In genomic region chr12:107634530-107634929, GRCh38 we compare ENCODE assay signal across 28 cellular contexts. TPM values are rescaled to one million over a fixed set of nuclear protein-coding genes. Genes with fewer than 3 reads are reported as not detected.
DNase-seq lines count a peak whose midpoint lies in the region; TF ChIP-seq lines count a peak whose summit lies in the region.
"Had no signal": no experiment of that assay in that cellular context is flagged by ENCODE, and none has a peak within 500 bp of the region (broad histone marks: within the 10 kb centered on the region; RNA-seq: fewer than 3 reads in every experiment).

No MANE protein-coding gene starts in this region.

- H3K9me3 ChIP-seq in mesenchymal stem cell (ENCODE audit: control insufficient read depth, low read length), result no peaks in the 10 kb centered on the region
- H3K9me3 ChIP-seq: testis, uterus had no signal

- H3K23ac ChIP-seq in mesenchymal stem cell (ENCODE audit: low read length in 2 of 2), result no peak overlapping the region

- no peak overlapping the region for H3K4me2 ChIP-seq in mesenchymal stem cell (ENCODE audit: low read length, poor library complexity, severe bottlenecking)

- no peak overlapping the region for H3K14ac ChIP-seq in mesenchymal stem cell (ENCODE audit: low read length in 2 of 2)

- H3K4ac ChIP-seq in mesenchymal stem cell (ENCODE audit: low read depth in 1 of 2, low read length in 2 of 2), result no peak overlapping the region

- intact Hi-C loops in activated T-helper 2 cell treated with anti-CD3 and anti-CD28 coated beads, Interferon-gamma antibody, Interleukin-2, Interleukin-4, amounts not matched to agents 10 μg/mL and 5 μg/mL and 100 μg/mL, durations not matched to agents 14 hours and 24 hours and 36 hours (cut with micrococcal nuclease), result no loop called here

- H4K91ac ChIP-seq in mesenchymal stem cell (ENCODE audit: low read length), result no peak overlapping the region

- no peak overlapping the region for H2BK15ac ChIP-seq in mesenchymal stem cell (ENCODE audit: low read depth, poor library complexity, severe bottlenecking)

- WGBS in mesenchymal stem cell, result 46% methylated on average over 10 of the region's 10 CpGs

- no peaks in the 10 kb centered on the region for H3K27me3 Mint-ChIP-seq in activated T-helper 2 cell treated with anti-CD3 and anti-CD28 coated beads, Interferon-gamma antibody, Interleukin-2, Interleukin-4, amounts not matched to agents 10 μg/mL and 5 μg/mL and 100 μg/mL, durations not matched to agents 14 hours and 24 hours and 36 hours (ENCODE audit: low read depth)
- H3K27me3 Mint-ChIP-seq: activated naive CD8-positive, alpha-beta T cell treated with anti-CD3 and anti-CD28 coated beads for 36 hours; activated T-helper 17 cell treated with anti-CD3 and anti-CD28 coated beads, Interleukin-2, amount 50 U/mL, for 72 hours; natural killer cell treated with Interleukin-12 subunit alpha and Interleukin-12 subunit beta and Interleukin-15 and Interleukin-18, amount 100 ng/mL, for 72 hours had no signal

- peak overlapping the region; percentile 40 for H3K9ac ChIP-seq in mesenchymal stem cell (ENCODE audit: low read length)

- H2BK120ac ChIP-seq in mesenchymal stem cell (ENCODE audit: low read depth, low read length), result no peak overlapping the region

- DNase-seq in ELR (ENCODE audit: low read depth), result peak; percentile 40
- peak; percentile 21 for DNase-seq in M059J (ENCODE audit: low read depth)
- DNase-seq in epithelial cell of esophagus (ENCODE audit: low read depth), result peak; percentile 77
- no peak for DNase-seq in mesenchymal stem cell
- no peak for DNase-seq in NK-92 (lab: John Stamatoyannopoulos, UW; ENCODE audit: unreplicated experiment)
- DNase-seq in DMS 273 (lab: John Stamatoyannopoulos, UW; ENCODE audit: unreplicated experiment), result no peak
- DNase-seq in activated CD4-positive, alpha-beta T cell treated with anti-CD3 and anti-CD28 coated beads for 4 hours, result no peak
- DNase-seq in activated T-helper 2 cell treated with anti-CD3 and anti-CD28 coated beads, Interferon-gamma antibody, Interleukin-2, Interleukin-4, amounts not matched to agents 10 μg/mL and 5 μg/mL and 100 μg/mL, durations not matched to agents 14 hours and 24 hours and 36 hours (ENCODE audit: low spot score), result no peak
- DNase-seq: activated CD4-positive, alpha-beta T cell treated with anti-CD3 and anti-CD28 coated beads for 48 hours; activated naive CD8-positive, alpha-beta T cell treated with anti-CD3 and anti-CD28 coated beads for 36 hours; anterior cingulate cortex; Caco-2; DMS79 treated with DMSO at 0.1 percent for 48 hours; effector CD4-positive, alpha-beta T cell; hypothalamus; kidney glomerular epithelial cell; NCI-H2029; NCI-H226; NCI-H748 treated with DMSO at 0.1 percent for 48 hours; retina; stimulated activated naive CD8-positive, alpha-beta T cell treated with anti-CD3 and anti-CD28 coated beads, Interleukin-15, Interleukin-2, amounts not matched to agents 100 U/mL and 50 U/mL, for 24 hours; SW 1271; testis; uterus had no signal

- no peak overlapping the region for H4K8ac ChIP-seq in mesenchymal stem cell (ENCODE audit: low read length)

- H3K27ac Mint-ChIP-seq in activated T-helper 2 cell treated with anti-CD3 and anti-CD28 coated beads, Interferon-gamma antibody, Interleukin-2, Interleukin-4, amounts not matched to agents 10 μg/mL and 5 μg/mL and 100 μg/mL, durations not matched to agents 14 hours and 24 hours and 36 hours, result no peak overlapping the region
- H3K27ac Mint-ChIP-seq: activated naive CD8-positive, alpha-beta T cell treated with anti-CD3 and anti-CD28 coated beads for 36 hours; activated T-helper 17 cell treated with anti-CD3 and anti-CD28 coated beads, Interleukin-2, amount 50 U/mL, for 72 hours; CD14-positive monocyte; natural killer cell treated with Interleukin-12 subunit alpha and Interleukin-12 subunit beta and Interleukin-15 and Interleukin-18, amount 100 ng/mL, for 72 hours had no signal

- no peaks in the 10 kb centered on the region for H3K9me3 Mint-ChIP-seq in activated T-helper 2 cell treated with anti-CD3 and anti-CD28 coated beads, Interferon-gamma antibody, Interleukin-2, Interleukin-4, amounts not matched to agents 10 μg/mL and 5 μg/mL and 100 μg/mL, durations not matched to agents 14 hours and 24 hours and 36 hours
- H3K9me3 Mint-ChIP-seq: activated naive CD8-positive, alpha-beta T cell treated with anti-CD3 and anti-CD28 coated beads for 36 hours; activated T-helper 17 cell treated with anti-CD3 and anti-CD28 coated beads, Interleukin-2, amount 50 U/mL, for 72 hours; natural killer cell treated with Interleukin-12 subunit alpha and Interleukin-12 subunit beta and Interleukin-15 and Interleukin-18, amount 100 ng/mL, for 72 hours had no signal

- no peak overlapping the region for H3K18ac ChIP-seq in mesenchymal stem cell (ENCODE audit: low read depth in 1 of 2, low read length in 2 of 2)

- H2BK5ac ChIP-seq in mesenchymal stem cell (ENCODE audit: low read depth, low read length, poor library complexity, severe bottlenecking), result no peak overlapping the region

- no peaks in the 10 kb centered on the region for H3K4me1 ChIP-seq in mesenchymal stem cell (ENCODE audit: control insufficient read depth, insufficient read depth, low read depth, low read length)
- H3K4me1 ChIP-seq: testis, uterus had no signal

- H3K4me3 ChIP-seq in epithelial cell of esophagus (ENCODE audit: low read length) (no peak overlapping the region), mesenchymal stem cell (ENCODE audit: insufficient read depth in 1 of 2, low read depth in 1 of 2, low read length in 2 of 2) (no peak overlapping the region)
- H3K4me3 ChIP-seq: skin epidermis, testis, uterus had no signal

- H3K36me3 Mint-ChIP-seq in activated T-helper 2 cell treated with anti-CD3 and anti-CD28 coated beads, Interferon-gamma antibody, Interleukin-2, Interleukin-4, amounts not matched to agents 10 μg/mL and 5 μg/mL and 100 μg/mL, durations not matched to agents 14 hours and 24 hours and 36 hours (ENCODE audit: low read depth), result no peaks in the 10 kb centered on the region
- H3K36me3 Mint-ChIP-seq: natural killer cell treated with Interleukin-12 subunit alpha and Interleukin-12 subunit beta and Interleukin-15 and Interleukin-18, amount 100 ng/mL, for 72 hours had no signal

- no peak for TF ChIP-seq CTCF in epithelial cell of esophagus (IDR thresholded peaks at IDR 0.05; ENCODE audit: insufficient read depth, low read depth, low read length, missing control alignments)

- no peaks in the 10 kb centered on the region for H3K79me1 ChIP-seq in mesenchymal stem cell (replicated peaks; ENCODE audit: low read length, poor library complexity, severe bottlenecking)

- H2AFZ ChIP-seq in mesenchymal stem cell (ENCODE audit: low read depth, low read length), result no peak overlapping the region

- H3K4me3 Mint-ChIP-seq in activated T-helper 2 cell treated with anti-CD3 and anti-CD28 coated beads, Interferon-gamma antibody, Interleukin-2, Interleukin-4, amounts not matched to agents 10 μg/mL and 5 μg/mL and 100 μg/mL, durations not matched to agents 14 hours and 24 hours and 36 hours (ENCODE audit: low read depth), result no peak overlapping the region
- H3K4me3 Mint-ChIP-seq: activated naive CD8-positive, alpha-beta T cell treated with anti-CD3 and anti-CD28 coated beads for 36 hours; activated T-helper 17 cell treated with anti-CD3 and anti-CD28 coated beads, Interleukin-2, amount 50 U/mL, for 72 hours; CD14-positive monocyte; natural killer cell treated with Interleukin-12 subunit alpha and Interleukin-12 subunit beta and Interleukin-15 and Interleukin-18, amount 100 ng/mL, for 72 hours had no signal

- H3K4me1 Mint-ChIP-seq in activated T-helper 2 cell treated with anti-CD3 and anti-CD28 coated beads, Interferon-gamma antibody, Interleukin-2, Interleukin-4, amounts not matched to agents 10 μg/mL and 5 μg/mL and 100 μg/mL, durations not matched to agents 14 hours and 24 hours and 36 hours (ENCODE audit: low read depth), result no peaks in the 10 kb centered on the region
- H3K4me1 Mint-ChIP-seq: activated naive CD8-positive, alpha-beta T cell treated with anti-CD3 and anti-CD28 coated beads for 36 hours; activated T-helper 17 cell treated with anti-CD3 and anti-CD28 coated beads, Interleukin-2, amount 50 U/mL, for 72 hours had no signal

- H3K36me3 ChIP-seq in mesenchymal stem cell (ENCODE audit: control insufficient read depth in 1 of 2, insufficient read depth in 2 of 2, low read depth in 1 of 2, low read length in 2 of 2), result no peaks in the 10 kb centered on the region
- H3K36me3 ChIP-seq: uterus had no signal

- peaks cover 0 to 6% of the 10 kb centered on the region in 2 experiments for H3K27me3 ChIP-seq in mesenchymal stem cell (ENCODE audit: control insufficient read depth in 1 of 2, insufficient read depth in 1 of 2, low read length in 2 of 2)
- H3K27me3 ChIP-seq: testis, uterus had no signal

- H2BK12ac ChIP-seq in mesenchymal stem cell (ENCODE audit: low read length in 2 of 2), result no peak overlapping the region

- no peak overlapping the region for H3K27ac ChIP-seq in mesenchymal stem cell (ENCODE audit: low read length, poor library complexity, severe bottlenecking)
- H3K27ac ChIP-seq: skin epidermis, testis, uterus had no signal

- no peak overlapping the region for H2AK5ac ChIP-seq in mesenchymal stem cell (ENCODE audit: low read length, severe bottlenecking)

RNA-seq across cellular contexts. Expression of gene PWP1, which starts 51.1 kb away (rescaled TPM):
- 61.4 and 76.0 TPM in 2 replicates for total RNA-seq in M059J (2014; rRNA removed; shearing (Covaris generic))
- polyA plus RNA-seq in mesenchymal stem cell (2013, experiment 1 of 2), result 92.9 TPM
- polyA plus RNA-seq in mesenchymal stem cell (2013, experiment 2 of 2), result 89.3 TPM
- 50.5 and 52.9 TPM in 2 replicates for total RNA-seq in activated T-helper 2 cell treated with anti-CD3 and anti-CD28 coated beads, Interferon-gamma antibody, Interleukin-2, Interleukin-4, amounts not matched to agents 10 μg/mL and 5 μg/mL and 100 μg/mL, durations not matched to agents 14 hours and 24 hours and 36 hours

Comparison
In these comparisons a context has a peak if more than half of its experiments do, and no peak if none do; other contexts are left out.
1. DNase-seq: peak in ELR (single experiment), M059J (single experiment) and epithelial cell of esophagus (single experiment); none in mesenchymal stem cell (single experiment), NK-92 (single experiment), DMS 273 (single experiment), activated CD4-positive, alpha-beta T cell treated with anti-CD3 and anti-CD28 coated beads for 4 hours (0 of 2) and activated T-helper 2 cell treated with anti-CD3 and anti-CD28 coated beads, Interferon-gamma antibody, Interleukin-2, Interleukin-4, amounts not matched to agents 10 μg/mL and 5 μg/mL and 100 μg/mL, durations not matched to agents 14 hours and 24 hours and 36 hours (single experiment).